Comparison of ENCODE assay signal across 1 cellular context in the genomic region with DNA sequence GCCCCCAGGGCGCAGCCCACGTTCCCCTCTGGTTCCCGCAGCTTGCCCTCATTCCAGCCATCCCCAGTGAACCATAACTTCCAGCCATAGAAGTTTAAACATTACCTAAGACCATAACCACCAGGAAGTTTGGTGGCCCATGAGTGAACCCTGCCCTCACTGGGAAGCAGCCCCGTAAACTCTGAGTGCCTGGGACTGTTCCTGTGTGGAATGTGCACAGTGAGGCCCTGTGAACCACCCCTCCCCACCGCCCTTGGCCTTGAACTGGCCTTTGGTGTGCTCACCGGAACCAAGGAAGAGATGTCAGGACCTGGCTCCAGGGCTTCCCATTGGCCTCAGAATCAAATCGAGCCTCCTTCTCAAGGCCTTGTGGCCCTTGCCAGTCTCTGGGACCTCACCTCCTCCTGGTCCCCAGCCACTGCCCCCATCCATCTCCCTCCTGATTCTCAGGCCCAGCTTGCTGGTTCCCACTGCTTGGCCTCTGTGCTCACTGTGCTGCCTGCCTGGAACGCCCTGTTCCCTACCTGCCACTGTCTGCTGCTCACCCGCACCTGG.
TF ChIP-seq lines count a peak whose summit lies in the region.

No MANE protein-coding gene starts in this region.

TF ChIP-seq in A549, 52 proteins besides CTCF, POLR2A, EP300 and RAD21 (continued from another document):
- TF ChIP-seq REST (IDR thresholded peaks at IDR 0.05) (no peak), EHMT2 (IDR thresholded peaks at IDR 0.05; ENCODE audit: low read depth) (no peak), CEBPB (IDR thresholded peaks at IDR 0.05) (no peak), NPAS2 (CRISPR knock-in tag; IDR thresholded peaks at IDR 0.05; ENCODE audit: borderline replicate concordance) (no peak), CHD2 (IDR thresholded peaks at IDR 0.05; ENCODE audit: low read length, partially characterized antibody) (no peak)
- TF ChIP-seq, protein P1, sequence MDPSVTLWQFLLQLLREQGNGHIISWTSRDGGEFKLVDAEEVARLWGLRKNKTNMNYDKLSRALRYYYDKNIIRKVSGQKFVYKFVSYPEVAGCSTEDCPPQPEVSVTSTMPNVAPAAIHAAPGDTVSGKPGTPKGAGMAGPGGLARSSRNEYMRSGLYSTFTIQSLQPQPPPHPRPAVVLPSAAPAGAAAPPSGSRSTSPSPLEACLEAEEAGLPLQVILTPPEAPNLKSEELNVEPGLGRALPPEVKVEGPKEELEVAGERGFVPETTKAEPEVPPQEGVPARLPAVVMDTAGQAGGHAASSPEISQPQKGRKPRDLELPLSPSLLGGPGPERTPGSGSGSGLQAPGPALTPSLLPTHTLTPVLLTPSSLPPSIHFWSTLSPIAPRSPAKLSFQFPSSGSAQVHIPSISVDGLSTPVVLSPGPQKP (IDR thresholded peaks at IDR 0.05; ENCODE audit: low read depth, low read length): no peak
- TF ChIP-seq, protein P2, sequence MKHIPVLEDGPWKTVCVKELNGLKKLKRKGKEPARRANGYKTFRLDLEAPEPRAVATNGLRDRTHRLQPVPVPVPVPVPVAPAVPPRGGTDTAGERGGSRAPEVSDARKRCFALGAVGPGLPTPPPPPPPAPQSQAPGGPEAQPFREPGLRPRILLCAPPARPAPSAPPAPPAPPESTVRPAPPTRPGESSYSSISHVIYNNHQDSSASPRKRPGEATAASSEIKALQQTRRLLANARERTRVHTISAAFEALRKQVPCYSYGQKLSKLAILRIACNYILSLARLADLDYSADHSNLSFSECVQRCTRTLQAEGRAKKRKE (CRISPR knock-in tag; IDR thresholded peaks at IDR 0.05; ENCODE audit: low read depth): no peak
